In genomic region chr1:181793826-181794225, GRCh38 we compare ENCODE assay signal across 14 cellular contexts.
DNase-seq lines count a peak whose midpoint lies in the region; ATAC-seq and TF ChIP-seq lines count a peak whose summit lies in the region.
"Had no signal": no experiment of that assay in that cellular context is flagged by ENCODE, and none has a peak within 500 bp of the region (broad histone marks: within the 10 kb centered on the region; RNA-seq: fewer than 3 reads in every experiment).

No MANE protein-coding gene starts in this region.

- DNase-seq in ACHN (peak; percentile 49), astrocyte of the hippocampus (ENCODE audit: low read depth, low spot score) (peak; percentile 66), kidney glomerular epithelial cell (lab: John Stamatoyannopoulos, UW) (peak; percentile 61), renal cortical epithelial cell (ENCODE audit: low read depth) (peak; percentile 70), A172 (ENCODE audit: low spot score) (no peak), A673 (ENCODE audit: low spot score) (no peak)
- DNase-seq: 8988T; BE2C; CD4-positive, alpha-beta memory T cell; DMS153 had no signal

- no peaks in the 10 kb centered on the region for H3K36me3 ChIP-seq in A673 (ENCODE audit: insufficient read depth, low read length, poor library complexity, severe bottlenecking)
- H3K36me3 ChIP-seq: BE2C, HAP-1 had no signal

- no peak overlapping the region for H3K4me3 ChIP-seq in A673 (ENCODE audit: low read depth, low read length, poor library complexity, severe bottlenecking)
- H3K4me3 ChIP-seq: HAP-1 had no signal

- H3K4me1 ChIP-seq in A673 (ENCODE audit: insufficient read depth, low read length, poor library complexity, severe bottlenecking), result no peaks in the 10 kb centered on the region
- H3K4me1 ChIP-seq: BE2C, HAP-1 had no signal

- in situ Hi-C loops in ACHN (cut with HindIII; ENCODE audit: low pct_ligation_motif_present, low pct_unique_long_range_greater_than_20kb, low sequenced_read_pairs), result no loop called here

- no TSS peak for BruUV-seq in A673 (replicated peaks; lab: Mats Ljungman, UMichigan)

- peaks cover 50% of the 10 kb centered on the region for H3K27me3 ChIP-seq in A673 (replicated peaks; ENCODE audit: insufficient read depth, low read depth, low read length, poor library complexity)

- POLR2A ChIA-PET in A673 (lab: Charles Lee; ENCODE audit: low non-redundant PET), result no interaction called here

- intact Hi-C loops in A673 (cut with micrococcal nuclease; ENCODE audit: unreplicated experiment), result no loop called here

- CTCF ChIA-PET in A673 (lab: Charles Lee), result no interaction called here

- TF ChIP-seq CTCF in A673 (conservative IDR thresholded peaks at IDR 0.05; ENCODE audit: low read depth, low read length), result no peak

- no peaks in the 10 kb centered on the region for H3K9me3 ChIP-seq in A673 (ENCODE audit: low read depth, low read length, poor library complexity, severe bottlenecking)
- H3K9me3 ChIP-seq: BE2C, HAP-1 had no signal

- no peak for ATAC-seq in GM18867 (IDR thresholded peaks at IDR 0.05; ENCODE audit: unreplicated experiment)

- no peak overlapping the region for H3K27ac ChIP-seq in A673 (ENCODE audit: low read depth, low read length, poor library complexity, severe bottlenecking)
- H3K27ac ChIP-seq: C4-2B, HL-60 had no signal

Comparison
In these comparisons a context has a peak if more than half of its experiments do, and no peak if none do; other contexts are left out.
1. DNase-seq: peak in ACHN (single experiment), astrocyte of the hippocampus (single experiment), kidney glomerular epithelial cell (single experiment) and renal cortical epithelial cell (single experiment); none in A172 (single experiment) and A673 (single experiment).